ENCODE assay signal across 1 cellular context in the genomic region with DNA sequence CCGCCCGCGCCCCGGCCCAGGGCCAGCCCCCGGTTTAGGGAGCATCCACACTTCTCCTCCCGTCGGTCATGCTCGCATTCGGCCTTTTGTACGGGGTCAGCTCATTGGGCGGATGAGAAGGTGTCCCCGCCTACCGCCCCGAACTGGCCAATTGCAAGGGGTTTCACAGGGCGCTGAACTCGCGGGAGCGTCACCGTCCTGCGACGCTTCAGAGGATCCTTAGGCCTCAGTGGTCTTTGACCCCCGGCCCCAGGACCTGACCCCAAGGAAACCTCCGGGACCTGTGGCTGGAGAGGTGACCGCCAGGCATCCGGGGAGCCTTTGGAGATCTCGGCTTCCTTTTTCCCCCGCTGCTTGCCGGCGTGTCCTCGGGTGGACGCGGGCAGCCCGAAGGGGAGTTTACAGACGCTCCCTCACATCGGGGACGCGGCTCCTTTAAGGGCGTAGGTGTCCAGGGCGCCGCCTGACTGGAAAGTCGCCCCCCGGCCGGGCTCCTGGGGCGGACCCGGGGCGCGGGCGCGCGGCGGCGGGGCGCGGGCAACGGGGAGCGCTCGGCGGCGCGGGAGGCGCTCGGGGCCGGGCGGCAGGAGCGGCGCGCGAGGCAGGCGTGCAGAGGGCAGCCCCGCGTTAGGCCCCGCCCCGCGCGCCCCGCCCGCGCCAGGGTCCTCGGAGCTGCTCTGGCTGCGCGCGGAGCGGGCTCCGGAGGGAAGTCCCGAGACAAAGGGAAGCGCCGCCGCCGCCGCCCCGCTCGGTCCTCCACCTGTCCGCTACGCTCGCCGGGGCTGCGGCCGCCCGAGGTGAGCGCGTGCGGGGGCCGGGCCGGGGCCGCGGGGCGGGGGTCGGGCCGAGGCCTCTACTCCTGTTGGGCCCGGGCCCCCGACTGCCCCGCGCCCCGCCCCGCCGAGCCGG.
TF ChIP-seq lines count a peak whose summit lies in the region.

Gene UBE2I (plus strand): TSS at position 660 of the 909 bp plus-strand sequence. CDS start 4,395 bp downstream, outside the sequence.

TF ChIP-seq in WTC11, 78 proteins besides CTCF, POLR2A, EP300 and RAD21 (continued from another document):
- TF ChIP-seq, protein P1, sequence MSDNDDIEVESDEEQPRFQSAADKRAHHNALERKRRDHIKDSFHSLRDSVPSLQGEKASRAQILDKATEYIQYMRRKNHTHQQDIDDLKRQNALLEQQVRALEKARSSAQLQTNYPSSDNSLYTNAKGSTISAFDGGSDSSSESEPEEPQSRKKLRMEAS (CRISPR knock-in tag; IDR thresholded peaks at IDR 0.05), result peak; percentile 41
- TF ChIP-seq CREM (CRISPR knock-in tag; IDR thresholded peaks at IDR 0.05) (peak; percentile 43; the same call in 1 of the 2 replicates), SMAD3 (CRISPR knock-in tag; IDR thresholded peaks at IDR 0.05; ENCODE audit: borderline replicate concordance) (0 out of 2 replicates have a peak, but pooled peaks have one; percentile 61), PRRX2 (CRISPR knock-in tag; IDR thresholded peaks at IDR 0.05) (no peak), SP1 (CRISPR knock-in tag; conservative IDR thresholded peaks at IDR 0.05) (peak; percentile 91), TEAD4 (CRISPR knock-in tag; IDR thresholded peaks at IDR 0.05) (peak; percentile 80; the same call in 1 of the 2 replicates), NR3C1 (CRISPR knock-in tag; conservative IDR thresholded peaks at IDR 0.05; ENCODE audit: low read depth) (no peak), GRHL2 (CRISPR knock-in tag; IDR thresholded peaks at IDR 0.05; ENCODE audit: insufficient replicate concordance, severe bottlenecking) (no peak), NFATC4 (CRISPR knock-in tag; IDR thresholded peaks at IDR 0.05) (no peak), ESRRA (CRISPR knock-in tag; IDR thresholded peaks at IDR 0.05; ENCODE audit: borderline replicate concordance) (no peak), NFYB (CRISPR knock-in tag; conservative IDR thresholded peaks at IDR 0.05; ENCODE audit: low read depth) (peak; percentile 91), STAT6 (CRISPR knock-in tag; conservative IDR thresholded peaks at IDR 0.05; ENCODE audit: low read depth) (no peak), ZNF232 (CRISPR knock-in tag; IDR thresholded peaks at IDR 0.05) (no peak), USF1 (CRISPR knock-in tag; IDR thresholded peaks at IDR 0.05) (peak; percentile 38), EMX1 (CRISPR knock-in tag; IDR thresholded peaks at IDR 0.05) (no peak), JUN (CRISPR knock-in tag; IDR thresholded peaks at IDR 0.05) (peak; percentile 71; the same call in 1 of the 2 replicates), USF2 (CRISPR knock-in tag; IDR thresholded peaks at IDR 0.05) (no peak), SMAD4 (CRISPR knock-in tag; IDR thresholded peaks at IDR 0.05) (peak; percentile 87)
- TF ChIP-seq, protein P2, sequence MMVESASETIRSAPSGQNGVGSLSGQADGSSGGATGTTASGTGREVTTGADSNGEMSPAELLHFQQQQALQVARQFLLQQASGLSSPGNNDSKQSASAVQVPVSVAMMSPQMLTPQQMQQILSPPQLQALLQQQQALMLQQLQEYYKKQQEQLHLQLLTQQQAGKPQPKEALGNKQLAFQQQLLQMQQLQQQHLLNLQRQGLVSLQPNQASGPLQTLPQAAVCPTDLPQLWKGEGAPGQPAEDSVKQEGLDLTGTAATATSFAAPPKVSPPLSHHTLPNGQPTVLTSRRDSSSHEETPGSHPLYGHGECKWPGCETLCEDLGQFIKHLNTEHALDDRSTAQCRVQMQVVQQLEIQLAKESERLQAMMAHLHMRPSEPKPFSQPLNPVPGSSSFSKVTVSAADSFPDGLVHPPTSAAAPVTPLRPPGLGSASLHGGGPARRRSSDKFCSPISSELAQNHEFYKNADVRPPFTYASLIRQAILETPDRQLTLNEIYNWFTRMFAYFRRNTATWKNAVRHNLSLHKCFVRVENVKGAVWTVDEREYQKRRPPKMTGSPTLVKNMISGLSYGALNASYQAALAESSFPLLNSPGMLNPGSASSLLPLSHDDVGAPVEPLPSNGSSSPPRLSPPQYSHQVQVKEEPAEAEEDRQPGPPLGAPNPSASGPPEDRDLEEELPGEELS (CRISPR knock-in tag; IDR thresholded peaks at IDR 0.05), result peak; percentile 26; the same call in 1 of the 2 replicates
- TF ChIP-seq, protein P3, sequence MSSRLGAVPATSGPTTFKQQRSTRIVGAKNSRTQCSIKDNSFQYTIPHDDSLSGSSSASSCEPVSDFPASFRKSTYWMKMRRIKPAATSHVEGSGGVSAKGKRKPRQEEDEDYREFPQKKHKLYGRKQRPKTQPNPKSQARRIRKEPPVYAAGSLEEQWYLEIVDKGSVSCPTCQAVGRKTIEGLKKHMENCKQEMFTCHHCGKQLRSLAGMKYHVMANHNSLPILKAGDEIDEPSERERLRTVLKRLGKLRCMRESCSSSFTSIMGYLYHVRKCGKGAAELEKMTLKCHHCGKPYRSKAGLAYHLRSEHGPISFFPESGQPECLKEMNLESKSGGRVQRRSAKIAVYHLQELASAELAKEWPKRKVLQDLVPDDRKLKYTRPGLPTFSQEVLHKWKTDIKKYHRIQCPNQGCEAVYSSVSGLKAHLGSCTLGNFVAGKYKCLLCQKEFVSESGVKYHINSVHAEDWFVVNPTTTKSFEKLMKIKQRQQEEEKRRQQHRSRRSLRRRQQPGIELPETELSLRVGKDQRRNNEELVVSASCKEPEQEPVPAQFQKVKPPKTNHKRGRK (CRISPR knock-in tag; IDR thresholded peaks at IDR 0.05; ENCODE audit: borderline replicate concordance), result no peak
- TF ChIP-seq, protein P4, sequence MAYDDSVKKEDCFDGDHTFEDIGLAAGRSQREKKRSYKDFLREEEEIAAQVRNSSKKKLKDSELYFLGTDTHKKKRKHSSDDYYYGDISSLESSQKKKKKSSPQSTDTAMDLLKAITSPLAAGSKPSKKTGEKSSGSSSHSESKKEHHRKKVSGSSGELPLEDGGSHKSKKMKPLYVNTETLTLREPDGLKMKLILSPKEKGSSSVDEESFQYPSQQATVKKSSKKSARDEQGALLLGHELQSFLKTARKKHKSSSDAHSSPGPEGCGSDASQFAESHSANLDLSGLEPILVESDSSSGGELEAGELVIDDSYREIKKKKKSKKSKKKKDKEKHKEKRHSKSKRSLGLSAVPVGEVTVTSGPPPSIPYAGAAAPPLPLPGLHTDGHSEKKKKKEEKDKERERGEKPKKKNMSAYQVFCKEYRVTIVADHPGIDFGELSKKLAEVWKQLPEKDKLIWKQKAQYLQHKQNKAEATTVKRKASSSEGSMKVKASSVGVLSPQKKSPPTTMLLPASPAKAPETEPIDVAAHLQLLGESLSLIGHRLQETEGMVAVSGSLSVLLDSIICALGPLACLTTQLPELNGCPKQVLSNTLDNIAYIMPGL (CRISPR knock-in tag; IDR thresholded peaks at IDR 0.05), result peak; percentile 44; the same call in 1 of the 2 replicates
- TF ChIP-seq, protein P5, sequence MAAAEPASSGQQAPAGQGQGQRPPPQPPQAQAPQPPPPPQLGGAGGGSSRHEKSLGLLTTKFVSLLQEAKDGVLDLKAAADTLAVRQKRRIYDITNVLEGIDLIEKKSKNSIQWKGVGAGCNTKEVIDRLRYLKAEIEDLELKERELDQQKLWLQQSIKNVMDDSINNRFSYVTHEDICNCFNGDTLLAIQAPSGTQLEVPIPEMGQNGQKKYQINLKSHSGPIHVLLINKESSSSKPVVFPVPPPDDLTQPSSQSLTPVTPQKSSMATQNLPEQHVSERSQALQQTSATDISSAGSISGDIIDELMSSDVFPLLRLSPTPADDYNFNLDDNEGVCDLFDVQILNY (CRISPR knock-in tag; IDR thresholded peaks at IDR 0.05), result no peak
